In the genomic region with DNA sequence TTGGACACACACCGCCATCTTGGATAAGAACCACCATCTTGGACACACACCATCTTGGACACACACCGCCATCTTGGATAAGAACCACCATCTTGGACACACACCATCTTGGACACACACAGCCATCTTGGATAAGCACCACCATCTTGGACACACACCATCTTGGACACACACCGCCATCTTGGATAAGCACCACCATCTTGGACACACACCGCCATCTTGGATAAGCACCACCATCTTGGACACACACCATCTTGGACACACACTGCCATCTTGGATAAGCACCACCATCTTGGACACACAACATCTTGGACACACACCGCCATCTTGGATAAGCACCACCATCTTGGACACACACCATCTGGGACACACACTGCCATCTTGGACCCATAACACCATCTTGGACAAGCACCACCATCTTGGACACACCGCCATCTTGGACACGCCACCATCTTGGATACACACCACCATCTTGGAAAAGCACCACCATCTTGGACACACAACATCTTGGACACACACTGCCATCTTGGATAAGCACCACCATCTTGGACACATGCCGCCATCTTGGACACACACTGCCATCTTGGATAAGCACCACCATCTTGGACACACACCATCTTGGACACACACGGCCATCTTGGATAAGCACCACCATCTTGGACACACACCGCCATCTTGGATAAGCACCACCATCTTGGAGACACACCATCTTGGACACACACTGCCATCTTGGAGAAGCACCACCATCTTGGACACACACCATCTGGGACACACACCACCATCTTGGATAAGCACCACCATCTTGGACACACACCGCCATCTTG, we compare ENCODE assay signal across 8 cellular contexts. TPM values are rescaled to one million over a fixed set of nuclear protein-coding genes. Genes with fewer than 3 reads are reported as not detected.
A peak's percentile ranks its signal among the peaks of the same experiment; 100 is the strongest.
DNase-seq lines count a peak whose midpoint lies in the region; ATAC-seq, FAIRE-seq and TF ChIP-seq lines count a peak whose summit lies in the region.
"Not testable (repeated sequence)": the region's sequence is repeated elsewhere in the genome, so short reads cannot be mapped to it uniquely, and the experiment has no call there.

No MANE protein-coding gene starts in this region.

- in situ Hi-C loops in HepG2 (cut with HindIII; ENCODE audit: extremely low pct_ligation_motif_present, low pct_unique_long_range_greater_than_20kb) = not testable (repeated sequence)

- H3K23ac ChIP-seq in H1 (ENCODE audit: insufficient read length) = not testable (repeated sequence)

- H2BK12ac ChIP-seq in H1 (ENCODE audit: low read depth, low read length) = not testable (repeated sequence)

- not testable (repeated sequence) for H3K4me1 Mint-ChIP-seq in CD14-positive monocyte; osteocyte (ENCODE audit: unreplicated experiment); type B pancreatic cell (ENCODE audit: unreplicated experiment)
- peaks cover 28% of the 10 kb centered on the region for H3K4me1 Mint-ChIP-seq in activated CD4-positive, alpha-beta memory T cell treated with anti-CD3 and anti-CD28 coated beads, Interleukin-2, amount 10 ng/mL, durations not matched to agents 7 days and 5 days
- H3K4me1 Mint-ChIP-seq in activated naive CD4-positive, alpha-beta T cell treated with anti-CD3 and anti-CD28 coated beads, Interleukin-2, amount 10 ng/mL, durations not matched to agents 7 days and 5 days = peaks cover 24% of the 10 kb centered on the region

- H2BK5ac ChIP-seq in H1 (ENCODE audit: low read depth, low read length) = not testable (repeated sequence)

- H3K36me3 ChIP-seq in Peyer's patch; HepG2 (replicated peaks in 1 of 2; ENCODE audit: control insufficient read depth in 1 of 2, insufficient read depth in 2 of 2, low read length in 2 of 2): not testable (repeated sequence)
- H3K36me3 ChIP-seq in H1 (ENCODE audit: control insufficient read depth in 2 of 4, insufficient read depth in 4 of 4, low read length in 3 of 4) = peaks cover 4 to 31% (median 12%) of the 10 kb centered on the region in 4 experiments; a peak in 6 of 8 replicates

- peaks cover 21 to 42% of the 10 kb centered on the region in 2 donors for H3K36me3 Mint-ChIP-seq in CD14-positive monocyte
- H3K36me3 Mint-ChIP-seq in activated CD4-positive, alpha-beta memory T cell treated with anti-CD3 and anti-CD28 coated beads, Interleukin-2, amount 10 ng/mL, durations not matched to agents 7 days and 5 days (ENCODE audit: low read depth) = peaks cover 66% of the 10 kb centered on the region
- peaks cover 59% of the 10 kb centered on the region for H3K36me3 Mint-ChIP-seq in activated naive CD4-positive, alpha-beta T cell treated with anti-CD3 and anti-CD28 coated beads, Interleukin-2, amount 10 ng/mL, durations not matched to agents 7 days and 5 days
- H3K36me3 Mint-ChIP-seq in osteocyte (ENCODE audit: unreplicated experiment) = peaks cover 27% of the 10 kb centered on the region
- H3K36me3 Mint-ChIP-seq in type B pancreatic cell = peaks cover 60% of the 10 kb centered on the region

- H2BK120ac ChIP-seq in H1 (replicated peaks; ENCODE audit: low read depth, low read length) = not testable (repeated sequence)

- peak; percentile 70 for FAIRE-seq in H1 (lab: Jason Lieb, UNC)
- FAIRE-seq in HepG2 (lab: Jason Lieb, UNC) = not testable (repeated sequence)

- TF ChIP-seq CTCF in CD14-positive monocyte (IDR thresholded peaks at IDR 0.05); Peyer's patch (IDR thresholded peaks at IDR 0.05); H1 (IDR thresholded peaks at IDR 0.05; ENCODE audit: control extremely low read depth in 1 of 3, insufficient read depth in 1 of 3, low read depth in 1 of 3, low read length in 3 of 3); HepG2 (CRISPR knock-in tag; IDR thresholded peaks at IDR 0.05); osteocyte (IDR thresholded peaks at IDR 0.05); type B pancreatic cell (conservative IDR thresholded peaks at IDR 0.05): not testable (repeated sequence)

- not testable (repeated sequence) for H3K4ac ChIP-seq in H1 (replicated peaks; ENCODE audit: insufficient read length, low read depth, low read length)

- BruUV-seq in HepG2 (replicated peaks; lab: Mats Ljungman, UMichigan) = not testable (repeated sequence)

- H4K5ac ChIP-seq in H1 (ENCODE audit: insufficient read length, low read depth, low read length) = not testable (repeated sequence)

- H3K79me1 ChIP-seq in H1 (ENCODE audit: low read depth, low read length) = peaks cover 34% of the 10 kb centered on the region

- CTCF ChIA-PET in activated CD4-positive, alpha-beta memory T cell treated with anti-CD3 and anti-CD28 coated beads, Interleukin-2, amount 10 ng/mL, durations not matched to agents 7 days and 5 days (lab: Charles Lee); activated naive CD4-positive, alpha-beta T cell treated with anti-CD3 and anti-CD28 coated beads, Interleukin-2, amount 10 ng/mL, durations not matched to agents 7 days and 5 days (lab: Charles Lee); H1 (lab: Charles Lee; ENCODE audit: partially characterized antibody); HepG2 (lab: Yijun Ruan, JAX; ENCODE audit: low intra/inter-chr PET ratio, low total read pairs): not testable (repeated sequence)

- not testable (repeated sequence) for H3K14ac ChIP-seq in H1 (ENCODE audit: insufficient read length)

- H3K27ac ChIP-seq in Peyer's patch; H1 (ENCODE audit: low read depth, low read length); HepG2 (ENCODE audit: extremely low read length, insufficient read depth, low read length): not testable (repeated sequence)

- not testable (repeated sequence) for H3K9me3 ChIP-seq in Peyer's patch; HepG2 (ENCODE audit: low read length)
- H3K9me3 ChIP-seq in H1 (ENCODE audit: insufficient read depth in 2 of 2, low read depth in 1 of 2, low read length in 1 of 2) = peaks cover 4 to 26% of the 10 kb centered on the region in 2 experiments; a peak in 3 of 4 replicates

- H3K4me3 ChIP-seq in Peyer's patch; H1 (ENCODE audit: extremely low read depth in 1 of 4, insufficient read depth in 2 of 4, low read depth in 3 of 4, low read length in 4 of 4); HepG2 (replicated peaks in 1 of 3; ENCODE audit: insufficient read depth in 1 of 3, low read depth in 2 of 3, low read length in 3 of 3): not testable (repeated sequence)

- not testable (repeated sequence) for H4K8ac ChIP-seq in H1 (ENCODE audit: extremely low read depth, insufficient read depth, low read length)

- peaks cover 13% of the 10 kb centered on the region; the same call in 1 of the 2 replicates for H3K23me2 ChIP-seq in H1 (ENCODE audit: low read depth, low read length)

- 91% methylated on average over 11 of the region's 11 CpGs; no CpG with 5 or more reads in 1 of the 2 experiments for WGBS in H1 (ENCODE audit: extremely low coverage in 1 of 2, insufficient coverage in 1 of 2, insufficient read length in 1 of 2, insufficient replicate concordance in 2 of 2, low coverage in 1 of 2, low lambda C conversion rate in 2 of 2, missing lambda C conversion rate in 1 of 2), 2 experiments
- WGBS in HepG2 (ENCODE audit: low lambda C conversion rate) = 96% methylated on average over 11 of the region's 11 CpGs

- H3K27me3 Mint-ChIP-seq in CD14-positive monocyte (ENCODE audit: low read depth in 3 of 3); activated CD4-positive, alpha-beta memory T cell treated with anti-CD3 and anti-CD28 coated beads, Interleukin-2, amount 10 ng/mL, durations not matched to agents 7 days and 5 days; activated naive CD4-positive, alpha-beta T cell treated with anti-CD3 and anti-CD28 coated beads, Interleukin-2, amount 10 ng/mL, durations not matched to agents 7 days and 5 days; osteocyte (ENCODE audit: unreplicated experiment); type B pancreatic cell: not testable (repeated sequence)

- not testable (repeated sequence) for H2AFZ ChIP-seq in H1 (ENCODE audit: low read length); HepG2 (ENCODE audit: low read length)

- H4K20me1 ChIP-seq in H1 (replicated peaks in 1 of 2; ENCODE audit: control insufficient read depth in 1 of 2, insufficient read depth in 2 of 2, low read length in 2 of 2); HepG2 (ENCODE audit: insufficient read depth, low read length): not testable (repeated sequence)

- peaks cover 43 to 59% (median 56%) of the 10 kb centered on the region in 7 donors for H3K9me3 Mint-ChIP-seq in CD14-positive monocyte
- H3K9me3 Mint-ChIP-seq in activated CD4-positive, alpha-beta memory T cell treated with anti-CD3 and anti-CD28 coated beads, Interleukin-2, amount 10 ng/mL, durations not matched to agents 7 days and 5 days = peaks cover 48% of the 10 kb centered on the region
- peaks cover 61% of the 10 kb centered on the region for H3K9me3 Mint-ChIP-seq in activated naive CD4-positive, alpha-beta T cell treated with anti-CD3 and anti-CD28 coated beads, Interleukin-2, amount 10 ng/mL, durations not matched to agents 7 days and 5 days
- H3K9me3 Mint-ChIP-seq in osteocyte (ENCODE audit: unreplicated experiment) = peaks cover 14% of the 10 kb centered on the region
- H3K9me3 Mint-ChIP-seq in type B pancreatic cell = peaks cover 23% of the 10 kb centered on the region

- H3K27me3 ChIP-seq in Peyer's patch; H1 (replicated peaks in 1 of 4; ENCODE audit: control insufficient read depth in 3 of 4, extremely low read depth in 1 of 4, insufficient read depth in 3 of 4, low read length in 3 of 4); HepG2 (ENCODE audit: control insufficient read depth in 1 of 2, insufficient read depth in 2 of 2, low read length in 2 of 2): not testable (repeated sequence)

- TF ChIP-seq RAD21 in H1 (IDR thresholded peaks at IDR 0.05 in 1 of 2, conservative IDR thresholded peaks at IDR 0.05 in 1 of 2; ENCODE audit: low read depth in 2 of 2, low read length in 2 of 2); HepG2 (CRISPR knock-in tag; IDR thresholded peaks at IDR 0.05): not testable (repeated sequence)

- not testable (repeated sequence) for H2BK15ac ChIP-seq in H1 (ENCODE audit: low read length)

- TF ChIP-seq POLR2A in Peyer's patch (IDR thresholded peaks at IDR 0.05); H1 (IDR thresholded peaks at IDR 0.05; ENCODE audit: control extremely low read depth in 1 of 2, low read depth in 2 of 2, low read length in 2 of 2); HepG2 (IDR thresholded peaks at IDR 0.05; ENCODE audit: insufficient read depth in 1 of 2, low read depth in 2 of 2, low read length in 2 of 2): not testable (repeated sequence)

- DNase-seq in CD14-positive monocyte (ENCODE audit: low spot score) = peak; percentile 25
- peak; percentile 2 to 37 (median 6) for DNase-seq in Peyer's patch
- peak; percentile 16 for DNase-seq in activated CD4-positive, alpha-beta memory T cell treated with anti-CD3 and anti-CD28 coated beads, Interleukin-2, amount 10 ng/mL, durations not matched to agents 7 days and 5 days
- DNase-seq in activated naive CD4-positive, alpha-beta T cell treated with anti-CD3 and anti-CD28 coated beads, Interleukin-2, amount 10 ng/mL, durations not matched to agents 7 days and 5 days = peak; percentile 23
- not testable (repeated sequence) for DNase-seq in H1 (ENCODE audit: low read depth in 1 of 2, low spot score in 2 of 2); HepG2 (ENCODE audit: low spot score)
- peak; percentile 34 for DNase-seq in osteocyte (ENCODE audit: extremely low spot score, unreplicated experiment)
- peak; percentile 39 for DNase-seq in type B pancreatic cell (ENCODE audit: extremely low spot score, unreplicated experiment)

- H3K4me1 ChIP-seq in Peyer's patch (peaks cover 0 to 17% (median 5%) of the 10 kb centered on the region in 4 donors), HepG2 (ENCODE audit: insufficient read depth, low read length) (peaks cover 12% of the 10 kb centered on the region)
- not testable (repeated sequence) for H3K4me1 ChIP-seq in H1 (replicated peaks in 1 of 4; ENCODE audit: control insufficient read depth in 3 of 4, insufficient read depth in 4 of 4, low read length in 3 of 4)

- not testable (repeated sequence) for H3K18ac ChIP-seq in H1 (ENCODE audit: extremely low read depth, low read length)

- not testable (repeated sequence) for H3K4me2 ChIP-seq in H1 (ENCODE audit: insufficient read depth in 1 of 2, low read depth in 2 of 2, low read length in 2 of 2); HepG2 (ENCODE audit: low read depth, low read length)

- not testable (repeated sequence) for ATAC-seq in HepG2

- intact Hi-C loops in CD14-positive monocyte (cut with micrococcal nuclease) = loop anchor here in 1 of 2 donors (5.0 kb wide), 1 partner anchor 46 kb away; no protein-coding TSS in a partner anchor
- intact Hi-C loops in HepG2 (cut with micrococcal nuclease; ENCODE audit: unreplicated experiment) = not testable (repeated sequence)

- H3K79me2 ChIP-seq in H1 (ENCODE audit: control insufficient read depth in 1 of 2, insufficient read depth in 2 of 2, low read length in 2 of 2) (peaks cover 58 to 91% of the 10 kb centered on the region in 2 experiments), HepG2 (ENCODE audit: insufficient read depth, low read length) (peaks cover 14% of the 10 kb centered on the region)

- not testable (repeated sequence) for H2AK5ac ChIP-seq in H1 (ENCODE audit: low read depth, low read length)

- H3K4me3 Mint-ChIP-seq in CD14-positive monocyte; activated CD4-positive, alpha-beta memory T cell treated with anti-CD3 and anti-CD28 coated beads, Interleukin-2, amount 10 ng/mL, durations not matched to agents 7 days and 5 days; activated naive CD4-positive, alpha-beta T cell treated with anti-CD3 and anti-CD28 coated beads, Interleukin-2, amount 10 ng/mL, durations not matched to agents 7 days and 5 days; osteocyte (ENCODE audit: unreplicated experiment); type B pancreatic cell: not testable (repeated sequence)

- not testable (repeated sequence) for H3K9ac ChIP-seq in H1 (replicated peaks in 1 of 4; ENCODE audit: extremely low read depth in 1 of 4, low read depth in 3 of 4, low read length in 3 of 4); HepG2 (ENCODE audit: insufficient read depth, low read depth, low read length)

- not testable (repeated sequence) for H4K91ac ChIP-seq in H1 (replicated peaks; ENCODE audit: insufficient read length, low read length)

- H2BK20ac ChIP-seq in H1 (ENCODE audit: low read length) = not testable (repeated sequence)

- TF ChIP-seq EP300 in H1 (IDR thresholded peaks at IDR 0.05; ENCODE audit: borderline replicate concordance in 1 of 2, low read depth in 2 of 2, low read length in 2 of 2); HepG2 (IDR thresholded peaks at IDR 0.05; ENCODE audit: low read depth in 2 of 2, low read length in 2 of 2); HepG2 (CRISPR knock-in tag; IDR thresholded peaks at IDR 0.05; ENCODE audit: borderline replicate concordance): not testable (repeated sequence)

- POLR2A ChIA-PET in activated CD4-positive, alpha-beta memory T cell treated with anti-CD3 and anti-CD28 coated beads, Interleukin-2, amount 10 ng/mL, durations not matched to agents 7 days and 5 days (lab: Charles Lee); H1 (lab: Charles Lee; ENCODE audit: partially characterized antibody); HepG2 (lab: Yijun Ruan, JAX): not testable (repeated sequence)

- peak overlapping the region in 1 of 7 donors; percentile 32 for H3K27ac Mint-ChIP-seq in CD14-positive monocyte
- not testable (repeated sequence) for H3K27ac Mint-ChIP-seq in activated CD4-positive, alpha-beta memory T cell treated with anti-CD3 and anti-CD28 coated beads, Interleukin-2, amount 10 ng/mL, durations not matched to agents 7 days and 5 days; osteocyte (ENCODE audit: unreplicated experiment); type B pancreatic cell
- peak overlapping the region; percentile 79 for H3K27ac Mint-ChIP-seq in activated naive CD4-positive, alpha-beta T cell treated with anti-CD3 and anti-CD28 coated beads, Interleukin-2, amount 10 ng/mL, durations not matched to agents 7 days and 5 days

- H3K56ac ChIP-seq in H1 (replicated peaks; ENCODE audit: insufficient read length, low read depth, low read length) = not testable (repeated sequence)

RNA-seq across cellular contexts. Expression of gene ASMTL, which starts 4.5 kb away (rescaled TPM):
- polyA plus RNA-seq in CD14-positive monocyte (10 to 100 TPM; 31.0 to 31.5 TPM), H1 (2011; rRNA removed) (75.6 and 130 TPM in 2 replicates), HepG2 (2011; rRNA removed) (16.3 and 16.4 TPM in 2 replicates)
- total RNA-seq in Peyer's patch (10 to 100 TPM in 3 of 4 donors, 1 to 10 TPM in 1; 9.5 to 23.9 (median 15.1) TPM), HepG2 (2016; rRNA removed; fragmentation: Illumina TruSeq; extraction: Trizol) (5.6 and 6.3 TPM in 2 replicates), osteocyte (33.3 and 35.9 TPM in 2 replicates), type B pancreatic cell (ENCODE audit: low replicate concordance) (20.2 and 31.5 TPM in 2 replicates)
- 10 to 100 TPM; 62.2 to 63.3 TPM for total RNA-seq in activated CD4-positive, alpha-beta memory T cell treated with anti-CD3 and anti-CD28 coated beads, Interleukin-2, amount 10 ng/mL, durations not matched to agents 7 days and 5 days
- 75.4 and 81.4 TPM in 2 replicates for total RNA-seq in H1 (2021; fragmentation: NEBNext Ultra II Directional; extraction: Animal tissue kit (Norgen Biotek cat#: 25700))
- polyA plus RNA-seq in H1 (2011; cell fraction: cytosol; rRNA removed) = 92.6 TPM
- 104 TPM for polyA plus RNA-seq in H1 (2011; cell fraction: nucleus; rRNA removed)
- 51.7 to 90.7 TPM (median 78.8 TPM) in 4 replicates for polyA plus RNA-seq in H1 (2012, experiment 1 of 2)
- polyA plus RNA-seq in H1 (2012, experiment 2 of 2) = 57.9 TPM
- polyA plus RNA-seq in H1 (2013, experiment 1 of 2) = 41.0 TPM
- polyA plus RNA-seq in H1 (2013, experiment 2 of 2) = 39.2 TPM
- polyA minus RNA-seq in H1 (2011; rRNA and poly(A)+ RNA removed) = 47.0 and 49.0 TPM in 2 replicates
- 52.1 TPM for polyA minus RNA-seq in H1 (2011; cell fraction: cytosol; rRNA and poly(A)+ RNA removed)
- polyA minus RNA-seq in H1 (2011; cell fraction: nucleus; rRNA and poly(A)+ RNA removed) = 46.7 TPM
- 1.3 and 1.9 TPM in 2 replicates for total RNA-seq in HepG2 (2016; cell fraction: cytosol; rRNA removed; fragmentation: Illumina TruSeq; extraction: Trizol; ENCODE audit: low read depth)
- total RNA-seq in HepG2 (2016; cell fraction: insoluble cytoplasmic fraction; rRNA removed; fragmentation: Illumina TruSeq; extraction: Trizol) = 5.5 and 6.1 TPM in 2 replicates
- 2.5 and 2.6 TPM in 2 replicates for total RNA-seq in HepG2 (2016; cell fraction: membrane; rRNA removed; fragmentation: Illumina TruSeq; extraction: Trizol)
- total RNA-seq in HepG2 (2016; cell fraction: nucleus; rRNA removed; fragmentation: Illumina TruSeq; extraction: Trizol) = 4.9 and 6.4 TPM in 2 replicates
- polyA plus RNA-seq in HepG2 (2011; cell fraction: cytosol; rRNA removed) = 10.6 and 17.6 TPM in 2 replicates
- 20.1 and 27.5 TPM in 2 replicates for polyA plus RNA-seq in HepG2 (2011; cell fraction: nucleus; rRNA removed)
- 11.5 and 12.3 TPM in 2 replicates for polyA plus RNA-seq in HepG2 (2012)
- 1.6 and 2.0 TPM in 2 replicates for polyA plus RNA-seq in HepG2 (2016; cell fraction: cytosol; fragmentation: Illumina TruSeq; extraction: Trizol; ENCODE audit: low read depth)
- polyA plus RNA-seq in HepG2 (2016; cell fraction: insoluble cytoplasmic fraction; fragmentation: Illumina TruSeq; extraction: Trizol; ENCODE audit: low read depth) = 10.7 and 11.3 TPM in 2 replicates
- 2.3 and 2.4 TPM in 2 replicates for polyA plus RNA-seq in HepG2 (2016; cell fraction: membrane; fragmentation: Illumina TruSeq; extraction: Trizol; ENCODE audit: low read depth)
- 11.5 and 12.7 TPM in 2 replicates for polyA plus RNA-seq in HepG2 (2016; cell fraction: nucleus; fragmentation: Illumina TruSeq; extraction: Trizol; ENCODE audit: insufficient read depth, low read depth)
- polyA minus RNA-seq in HepG2 (2011; rRNA and poly(A)+ RNA removed; ENCODE audit: low replicate concordance) = 9.3 and 19.0 TPM in 2 replicates
- 10.4 and 11.7 TPM in 2 replicates for polyA minus RNA-seq in HepG2 (2011; cell fraction: cytosol; rRNA and poly(A)+ RNA removed)
- 8.6 and 12.7 TPM in 2 replicates for polyA minus RNA-seq in HepG2 (2011; cell fraction: nucleus; rRNA and poly(A)+ RNA removed)

RNA-seq across cellular contexts. Expression of gene SLC25A6, which starts 56.3 kb away (rescaled TPM):
- polyA plus RNA-seq in CD14-positive monocyte (100 to 1,000 TPM; 442 to 449 TPM), H1 (2011; rRNA removed) (1,220 and 1,529 TPM in 2 replicates), HepG2 (2011; rRNA removed) (581 and 646 TPM in 2 replicates)
- total RNA-seq in Peyer's patch (100 to 1,000 TPM; 201 to 361 (median 314) TPM), HepG2 (2016; rRNA removed; fragmentation: Illumina TruSeq; extraction: Trizol) (138 and 149 TPM in 2 replicates), osteocyte (394 and 402 TPM in 2 replicates), type B pancreatic cell (ENCODE audit: low replicate concordance) (489 and 568 TPM in 2 replicates)
- 100 to 1,000 TPM; 249 to 255 TPM for total RNA-seq in activated CD4-positive, alpha-beta memory T cell treated with anti-CD3 and anti-CD28 coated beads, Interleukin-2, amount 10 ng/mL, durations not matched to agents 7 days and 5 days
- 487 and 514 TPM in 2 replicates for total RNA-seq in H1 (2021; fragmentation: NEBNext Ultra II Directional; extraction: Animal tissue kit (Norgen Biotek cat#: 25700))
- polyA plus RNA-seq in H1 (2011; cell fraction: cytosol; rRNA removed) = 1,117 TPM
- polyA plus RNA-seq in H1 (2011; cell fraction: nucleus; rRNA removed) = 686 TPM
- 559 to 826 TPM (median 767 TPM) in 4 replicates for polyA plus RNA-seq in H1 (2012, experiment 1 of 2)
- polyA plus RNA-seq in H1 (2012, experiment 2 of 2) = 674 TPM
- 424 TPM for polyA plus RNA-seq in H1 (2013, experiment 1 of 2)
- 418 TPM for polyA plus RNA-seq in H1 (2013, experiment 2 of 2)
- 356 and 371 TPM in 2 replicates for polyA minus RNA-seq in H1 (2011; rRNA and poly(A)+ RNA removed)
- 639 TPM for polyA minus RNA-seq in H1 (2011; cell fraction: cytosol; rRNA and poly(A)+ RNA removed)
- 472 TPM for polyA minus RNA-seq in H1 (2011; cell fraction: nucleus; rRNA and poly(A)+ RNA removed)
- 172 and 192 TPM in 2 replicates for total RNA-seq in HepG2 (2016; cell fraction: cytosol; rRNA removed; fragmentation: Illumina TruSeq; extraction: Trizol; ENCODE audit: low read depth)
- total RNA-seq in HepG2 (2016; cell fraction: insoluble cytoplasmic fraction; rRNA removed; fragmentation: Illumina TruSeq; extraction: Trizol) = 133 and 147 TPM in 2 replicates
- total RNA-seq in HepG2 (2016; cell fraction: membrane; rRNA removed; fragmentation: Illumina TruSeq; extraction: Trizol) = 398 and 417 TPM in 2 replicates
- total RNA-seq in HepG2 (2016; cell fraction: nucleus; rRNA removed; fragmentation: Illumina TruSeq; extraction: Trizol) = 70.1 and 77.0 TPM in 2 replicates
- polyA plus RNA-seq in HepG2 (2011; cell fraction: cytosol; rRNA removed) = 843 and 1,123 TPM in 2 replicates
- polyA plus RNA-seq in HepG2 (2011; cell fraction: nucleus; rRNA removed) = 370 and 374 TPM in 2 replicates
- 420 and 577 TPM in 2 replicates for polyA plus RNA-seq in HepG2 (2012)
- 585 and 646 TPM in 2 replicates for polyA plus RNA-seq in HepG2 (2016; cell fraction: cytosol; fragmentation: Illumina TruSeq; extraction: Trizol; ENCODE audit: low read depth)
- 347 and 418 TPM in 2 replicates for polyA plus RNA-seq in HepG2 (2016; cell fraction: insoluble cytoplasmic fraction; fragmentation: Illumina TruSeq; extraction: Trizol; ENCODE audit: low read depth)
- 997 and 1,138 TPM in 2 replicates for polyA plus RNA-seq in HepG2 (2016; cell fraction: membrane; fragmentation: Illumina TruSeq; extraction: Trizol; ENCODE audit: low read depth)
- 257 and 286 TPM in 2 replicates for polyA plus RNA-seq in HepG2 (2016; cell fraction: nucleus; fragmentation: Illumina TruSeq; extraction: Trizol; ENCODE audit: insufficient read depth, low read depth)
- polyA minus RNA-seq in HepG2 (2011; rRNA and poly(A)+ RNA removed; ENCODE audit: low replicate concordance) = 353 and 783 TPM in 2 replicates
- 413 and 414 TPM in 2 replicates for polyA minus RNA-seq in HepG2 (2011; cell fraction: cytosol; rRNA and poly(A)+ RNA removed)
- polyA minus RNA-seq in HepG2 (2011; cell fraction: nucleus; rRNA and poly(A)+ RNA removed) = 151 and 162 TPM in 2 replicates
